1 cellular context compared by ENCODE assay signal in genomic region chr20:45323731-45324130, GRCh38.
TF ChIP-seq lines count a peak whose summit lies in the region.

No MANE protein-coding gene starts in this region.

TF ChIP-seq in SK-N-SH, 30 proteins besides CTCF, POLR2A, EP300 and RAD21 (continued from another document):
- TF ChIP-seq USF1 (IDR thresholded peaks at IDR 0.05; ENCODE audit: borderline replicate concordance, low read depth) (no peak), SIN3A (IDR thresholded peaks at IDR 0.05; ENCODE audit: borderline replicate concordance, low read depth, low read length) (no peak), FOXJ3 (CRISPR knock-in tag; IDR thresholded peaks at IDR 0.05) (no peak), POLR2AphosphoS5 (IDR thresholded peaks at IDR 0.05; ENCODE audit: low read depth, low read length) (no peak), EZH2phosphoT487 (IDR thresholded peaks at IDR 0.05; ENCODE audit: borderline replicate concordance, low read depth) (no peak), RXRA (IDR thresholded peaks at IDR 0.05; ENCODE audit: borderline replicate concordance, low read depth) (no peak), TCF12 (IDR thresholded peaks at IDR 0.05) (no peak), SMC3 (IDR thresholded peaks at IDR 0.05; ENCODE audit: low read depth, low read length) (no peak), FOXM1 (IDR thresholded peaks at IDR 0.05; ENCODE audit: low read depth) (no peak), NRF1 (IDR thresholded peaks at IDR 0.05; ENCODE audit: low read depth, low read length) (no peak), GATA2 (CRISPR knock-in tag; IDR thresholded peaks at IDR 0.05) (no peak), USF2 (IDR thresholded peaks at IDR 0.05; ENCODE audit: borderline replicate concordance, low read depth, low read length) (no peak), JUND (IDR thresholded peaks at IDR 0.05) (no peak), MEF2A (IDR thresholded peaks at IDR 0.05; ENCODE audit: borderline replicate concordance, low read depth) (no peak)
